In the genomic region with DNA sequence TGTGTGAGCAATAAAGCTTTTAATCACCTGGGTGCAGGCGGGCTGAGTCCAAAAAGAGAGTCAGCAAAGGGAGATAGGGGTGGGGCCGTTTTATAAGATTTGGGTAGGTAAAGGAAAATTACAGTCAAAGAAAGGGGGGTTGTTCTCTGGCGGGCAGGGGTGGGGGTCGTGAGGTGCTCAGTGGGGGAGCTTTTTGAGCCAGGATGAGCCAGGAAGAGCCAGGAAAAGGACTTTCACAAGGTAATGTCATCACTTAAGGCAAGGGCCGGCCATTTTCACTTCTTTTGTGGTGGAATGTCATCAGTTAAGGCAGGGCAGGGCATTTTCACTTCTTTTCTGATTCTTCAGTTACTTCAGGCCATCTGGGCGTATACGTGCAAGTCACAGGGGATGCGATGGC, we compare ENCODE assay signal across 4 cellular contexts. TPM values are rescaled to one million over a fixed set of nuclear protein-coding genes. Genes with fewer than 3 reads are reported as not detected.
"Had no signal": no experiment of that assay in that cellular context is flagged by ENCODE, and none has a peak within 500 bp of the region (broad histone marks: within the 10 kb centered on the region; RNA-seq: fewer than 3 reads in every experiment).

No MANE protein-coding gene starts in this region.

RNA-seq across cellular contexts. Expression of a gene that starts 3.2 kb away (rescaled TPM):
- total RNA-seq: activated B cell treated with CpG ODN at 0.5 μM for 24 hours; activated CD4-positive, alpha-beta T cell treated with anti-CD3 and anti-CD28 coated beads for 36 hours; activated naive CD4-positive, alpha-beta T cell treated with anti-CD3 and anti-CD28 coated beads, Interleukin-2, amount 50 U/mL, for 72 hours; activated T-helper 17 cell treated with anti-CD3 and anti-CD28 coated beads, Interleukin-2, amount 50 U/mL, for 72 hours had no signal
